In genomic region chr11:128453444-128454336, GRCh38 we compare ENCODE assay signal across 8 cellular contexts.
DNase-seq lines count a peak whose midpoint lies in the region; ATAC-seq lines count a peak whose summit lies in the region.

No MANE protein-coding gene starts in this region.

- H3K4me3 ChIP-seq in ACC112 (ENCODE audit: low read depth, low read length), result no peak overlapping the region

- H3K36me3 Mint-ChIP-seq in IgD-negative memory B cell, result peaks cover 3% of the 10 kb centered on the region

- H3K27me3 ChIP-seq in ACC112 (ENCODE audit: insufficient read depth, low read length), result no peaks in the 10 kb centered on the region

- peaks cover 7 to 38% (median 24%) of the 10 kb centered on the region in 3 donors for H3K4me1 Mint-ChIP-seq in IgD-negative memory B cell

- peak overlapping the region; percentile 8 to 74 (median 68) for H3K27ac Mint-ChIP-seq in IgD-negative memory B cell

- H3K4me1 ChIP-seq in ACC112 (ENCODE audit: control insufficient read depth, insufficient read depth, low read length, unreplicated experiment), result peaks cover 51% of the 10 kb centered on the region

- no peaks in the 10 kb centered on the region for H3K27me3 Mint-ChIP-seq in IgD-negative memory B cell

- peaks cover 18% of the 10 kb centered on the region; the same call in 1 of the 2 replicates for H3K36me3 ChIP-seq in ACC112 (ENCODE audit: insufficient read depth, low read length)

- no peaks in the 10 kb centered on the region for H3K79me2 ChIP-seq in ACC112 (ENCODE audit: control insufficient read depth, insufficient read depth, low read length, unreplicated experiment)

- H3K27ac ChIP-seq in ACC112 (ENCODE audit: low read depth, low read length), result peak overlapping the region; percentile 72

- H3K9me3 Mint-ChIP-seq in IgD-negative memory B cell, result no peaks in the 10 kb centered on the region

- no peak overlapping the region for H3K4me3 Mint-ChIP-seq in IgD-negative memory B cell

- no peak overlapping the region for H2AFZ ChIP-seq in ACC112 (ENCODE audit: low read length, unreplicated experiment)

- ATAC-seq in GM19397 (IDR thresholded peaks at IDR 0.05; ENCODE audit: unreplicated experiment), result no peak
- no peak for ATAC-seq in HG02678 (IDR thresholded peaks at IDR 0.05; ENCODE audit: unreplicated experiment)

- DNase-seq in astrocyte of the hippocampus (ENCODE audit: low read depth, low spot score) (peak; percentile 92), lung microvascular endothelial cell (ENCODE audit: low read depth in 2 of 2) (peak; percentile 66 to 75), 8988T (no peak), HuH-7 (ENCODE audit: low spot score) (no peak)

Comparison
In these comparisons a context has a peak if more than half of its experiments do, and no peak if none do; other contexts are left out.
1. DNase-seq: peak in astrocyte of the hippocampus (single experiment) and lung microvascular endothelial cell (2 of 2); none in 8988T (single experiment) and HuH-7 (single experiment).